In the genomic region with DNA sequence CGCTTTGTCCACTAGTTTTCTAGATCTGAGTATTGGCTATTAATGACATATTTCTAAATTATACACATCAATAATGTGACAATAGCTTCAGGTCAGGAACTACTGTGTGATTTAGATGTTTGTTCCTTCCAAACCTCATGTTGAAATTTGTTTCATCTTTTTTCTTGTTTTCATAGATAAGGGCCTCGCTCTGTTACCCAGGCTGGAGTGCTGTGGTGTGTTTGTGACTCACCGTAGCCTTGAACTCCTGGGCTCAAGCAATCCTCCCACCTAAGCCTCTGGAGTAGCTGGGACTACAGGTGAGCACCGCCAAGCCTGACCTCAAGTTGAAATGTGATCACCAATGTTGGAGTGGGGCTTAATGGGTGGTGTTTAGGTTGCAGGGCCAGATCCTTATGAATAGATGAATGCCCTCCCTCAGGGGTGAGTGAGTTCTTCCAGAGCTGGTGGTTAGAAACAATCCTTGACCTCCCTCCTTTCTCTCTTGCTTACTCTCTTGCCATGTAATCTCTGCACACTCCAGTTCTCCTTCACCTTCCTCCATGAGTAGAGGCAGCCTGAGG, we compare ENCODE assay signal across 1 cellular context.
TF ChIP-seq lines count a peak whose summit lies in the region.

No MANE protein-coding gene starts in this region.

TF ChIP-seq in K562, 482 proteins besides CTCF, POLR2A, EP300 and RAD21 (continued from another document and continues in another):
- TF ChIP-seq PKNOX1 (IDR thresholded peaks at IDR 0.05) (no peak), ZNF551 (CRISPR knock-in tag; IDR thresholded peaks at IDR 0.05) (no peak), ZNF140 (CRISPR knock-in tag; IDR thresholded peaks at IDR 0.05) (no peak), MCM5 (IDR thresholded peaks at IDR 0.05; ENCODE audit: low read depth) (no peak), ZNF707 (CRISPR knock-in tag; conservative IDR thresholded peaks at IDR 0.05) (no peak), HDGF (IDR thresholded peaks at IDR 0.05) (no peak), JUND (IDR thresholded peaks at IDR 0.05; ENCODE audit: borderline replicate concordance, low read depth, low read length) (peak; percentile 41; the same call in 1 of the 2 replicates), JUND (tag; IDR thresholded peaks at IDR 0.05; ENCODE audit: borderline replicate concordance, low read depth, low read length) (peak; percentile 59; the same call in 1 of the 3 replicates), MNT (conservative IDR thresholded peaks at IDR 0.05) (no peak), SMAD4 (CRISPR knock-in tag; conservative IDR thresholded peaks at IDR 0.05) (no peak), ZBTB1 (CRISPR knock-in tag; IDR thresholded peaks at IDR 0.05; ENCODE audit: borderline replicate concordance, low read depth) (no peak), MAFG (tag; conservative IDR thresholded peaks at IDR 0.05) (no peak), ZNF644 (tag; IDR thresholded peaks at IDR 0.05; ENCODE audit: low read depth) (no peak), XRCC5 (IDR thresholded peaks at IDR 0.05; ENCODE audit: low read depth, low read length) (no peak), TBL1XR1 (IDR thresholded peaks at IDR 0.05; ENCODE audit: low read length in 2 of 2) (no peak), CBX3 (IDR thresholded peaks at IDR 0.05; ENCODE audit: borderline replicate concordance in 1 of 2, low read length in 2 of 2) (peak in 1 of 2 experiments; percentile 54; a peak in 1 of 3 replicates), CTBP1 (IDR thresholded peaks at IDR 0.05; ENCODE audit: borderline replicate concordance) (0 out of 2 replicates have a peak, but pooled peaks have one; percentile 14), NR2F6 (CRISPR knock-in tag; IDR thresholded peaks at IDR 0.05) (no peak), HDAC6 (IDR thresholded peaks at IDR 0.05; ENCODE audit: low read depth, low read length) (no peak), ZBTB26 (CRISPR knock-in tag; IDR thresholded peaks at IDR 0.05) (no peak), STAT5B (CRISPR knock-in tag; IDR thresholded peaks at IDR 0.05) (no peak), FOSL1 (tag; conservative IDR thresholded peaks at IDR 0.05) (peak; percentile 56), STAG1 (CRISPR knock-in tag; IDR thresholded peaks at IDR 0.05; ENCODE audit: borderline replicate concordance) (no peak), L3MBTL2 (IDR thresholded peaks at IDR 0.05) (no peak), PHF8 (IDR thresholded peaks at IDR 0.05; ENCODE audit: borderline replicate concordance, low read length) (no peak), OTX1 (CRISPR knock-in tag; IDR thresholded peaks at IDR 0.05) (no peak), SMARCE1 (IDR thresholded peaks at IDR 0.05) (peak; percentile 74; the same call in 1 of the 2 replicates), XRCC3 (IDR thresholded peaks at IDR 0.05) (no peak), FOXA3 (CRISPR knock-in tag; conservative IDR thresholded peaks at IDR 0.05 in 1 of 2, IDR thresholded peaks at IDR 0.05 in 1 of 2) (no peak), KDM5B (IDR thresholded peaks at IDR 0.05; ENCODE audit: insufficient replicate concordance, low read depth, low read length) (no peak), SIRT6 (IDR thresholded peaks at IDR 0.05; ENCODE audit: low read depth, low read length) (no peak), KLF16 (IDR thresholded peaks at IDR 0.05) (no peak), SRSF9 (IDR thresholded peaks at IDR 0.05; ENCODE audit: borderline replicate concordance, low read depth, low read length) (no peak), ZNF263 (CRISPR knock-in tag; IDR thresholded peaks at IDR 0.05; ENCODE audit: borderline replicate concordance) (no peak)
- TF ChIP-seq, protein P1, sequence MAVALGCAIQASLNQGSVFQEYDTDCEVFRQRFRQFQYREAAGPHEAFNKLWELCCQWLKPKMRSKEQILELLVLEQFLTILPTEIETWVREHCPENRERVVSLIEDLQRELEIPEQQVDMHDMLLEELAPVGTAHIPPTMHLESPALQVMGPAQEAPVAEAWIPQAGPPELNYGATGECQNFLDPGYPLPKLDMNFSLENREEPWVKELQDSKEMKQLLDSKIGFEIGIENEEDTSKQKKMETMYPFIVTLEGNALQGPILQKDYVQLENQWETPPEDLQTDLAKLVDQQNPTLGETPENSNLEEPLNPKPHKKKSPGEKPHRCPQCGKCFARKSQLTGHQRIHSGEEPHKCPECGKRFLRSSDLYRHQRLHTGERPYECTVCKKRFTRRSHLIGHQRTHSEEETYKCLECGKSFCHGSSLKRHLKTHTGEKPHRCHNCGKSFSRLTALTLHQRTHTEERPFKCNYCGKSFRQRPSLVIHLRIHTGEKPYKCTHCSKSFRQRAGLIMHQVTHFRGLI (CRISPR knock-in tag; IDR thresholded peaks at IDR 0.05): no peak
- TF ChIP-seq, protein P2, sequence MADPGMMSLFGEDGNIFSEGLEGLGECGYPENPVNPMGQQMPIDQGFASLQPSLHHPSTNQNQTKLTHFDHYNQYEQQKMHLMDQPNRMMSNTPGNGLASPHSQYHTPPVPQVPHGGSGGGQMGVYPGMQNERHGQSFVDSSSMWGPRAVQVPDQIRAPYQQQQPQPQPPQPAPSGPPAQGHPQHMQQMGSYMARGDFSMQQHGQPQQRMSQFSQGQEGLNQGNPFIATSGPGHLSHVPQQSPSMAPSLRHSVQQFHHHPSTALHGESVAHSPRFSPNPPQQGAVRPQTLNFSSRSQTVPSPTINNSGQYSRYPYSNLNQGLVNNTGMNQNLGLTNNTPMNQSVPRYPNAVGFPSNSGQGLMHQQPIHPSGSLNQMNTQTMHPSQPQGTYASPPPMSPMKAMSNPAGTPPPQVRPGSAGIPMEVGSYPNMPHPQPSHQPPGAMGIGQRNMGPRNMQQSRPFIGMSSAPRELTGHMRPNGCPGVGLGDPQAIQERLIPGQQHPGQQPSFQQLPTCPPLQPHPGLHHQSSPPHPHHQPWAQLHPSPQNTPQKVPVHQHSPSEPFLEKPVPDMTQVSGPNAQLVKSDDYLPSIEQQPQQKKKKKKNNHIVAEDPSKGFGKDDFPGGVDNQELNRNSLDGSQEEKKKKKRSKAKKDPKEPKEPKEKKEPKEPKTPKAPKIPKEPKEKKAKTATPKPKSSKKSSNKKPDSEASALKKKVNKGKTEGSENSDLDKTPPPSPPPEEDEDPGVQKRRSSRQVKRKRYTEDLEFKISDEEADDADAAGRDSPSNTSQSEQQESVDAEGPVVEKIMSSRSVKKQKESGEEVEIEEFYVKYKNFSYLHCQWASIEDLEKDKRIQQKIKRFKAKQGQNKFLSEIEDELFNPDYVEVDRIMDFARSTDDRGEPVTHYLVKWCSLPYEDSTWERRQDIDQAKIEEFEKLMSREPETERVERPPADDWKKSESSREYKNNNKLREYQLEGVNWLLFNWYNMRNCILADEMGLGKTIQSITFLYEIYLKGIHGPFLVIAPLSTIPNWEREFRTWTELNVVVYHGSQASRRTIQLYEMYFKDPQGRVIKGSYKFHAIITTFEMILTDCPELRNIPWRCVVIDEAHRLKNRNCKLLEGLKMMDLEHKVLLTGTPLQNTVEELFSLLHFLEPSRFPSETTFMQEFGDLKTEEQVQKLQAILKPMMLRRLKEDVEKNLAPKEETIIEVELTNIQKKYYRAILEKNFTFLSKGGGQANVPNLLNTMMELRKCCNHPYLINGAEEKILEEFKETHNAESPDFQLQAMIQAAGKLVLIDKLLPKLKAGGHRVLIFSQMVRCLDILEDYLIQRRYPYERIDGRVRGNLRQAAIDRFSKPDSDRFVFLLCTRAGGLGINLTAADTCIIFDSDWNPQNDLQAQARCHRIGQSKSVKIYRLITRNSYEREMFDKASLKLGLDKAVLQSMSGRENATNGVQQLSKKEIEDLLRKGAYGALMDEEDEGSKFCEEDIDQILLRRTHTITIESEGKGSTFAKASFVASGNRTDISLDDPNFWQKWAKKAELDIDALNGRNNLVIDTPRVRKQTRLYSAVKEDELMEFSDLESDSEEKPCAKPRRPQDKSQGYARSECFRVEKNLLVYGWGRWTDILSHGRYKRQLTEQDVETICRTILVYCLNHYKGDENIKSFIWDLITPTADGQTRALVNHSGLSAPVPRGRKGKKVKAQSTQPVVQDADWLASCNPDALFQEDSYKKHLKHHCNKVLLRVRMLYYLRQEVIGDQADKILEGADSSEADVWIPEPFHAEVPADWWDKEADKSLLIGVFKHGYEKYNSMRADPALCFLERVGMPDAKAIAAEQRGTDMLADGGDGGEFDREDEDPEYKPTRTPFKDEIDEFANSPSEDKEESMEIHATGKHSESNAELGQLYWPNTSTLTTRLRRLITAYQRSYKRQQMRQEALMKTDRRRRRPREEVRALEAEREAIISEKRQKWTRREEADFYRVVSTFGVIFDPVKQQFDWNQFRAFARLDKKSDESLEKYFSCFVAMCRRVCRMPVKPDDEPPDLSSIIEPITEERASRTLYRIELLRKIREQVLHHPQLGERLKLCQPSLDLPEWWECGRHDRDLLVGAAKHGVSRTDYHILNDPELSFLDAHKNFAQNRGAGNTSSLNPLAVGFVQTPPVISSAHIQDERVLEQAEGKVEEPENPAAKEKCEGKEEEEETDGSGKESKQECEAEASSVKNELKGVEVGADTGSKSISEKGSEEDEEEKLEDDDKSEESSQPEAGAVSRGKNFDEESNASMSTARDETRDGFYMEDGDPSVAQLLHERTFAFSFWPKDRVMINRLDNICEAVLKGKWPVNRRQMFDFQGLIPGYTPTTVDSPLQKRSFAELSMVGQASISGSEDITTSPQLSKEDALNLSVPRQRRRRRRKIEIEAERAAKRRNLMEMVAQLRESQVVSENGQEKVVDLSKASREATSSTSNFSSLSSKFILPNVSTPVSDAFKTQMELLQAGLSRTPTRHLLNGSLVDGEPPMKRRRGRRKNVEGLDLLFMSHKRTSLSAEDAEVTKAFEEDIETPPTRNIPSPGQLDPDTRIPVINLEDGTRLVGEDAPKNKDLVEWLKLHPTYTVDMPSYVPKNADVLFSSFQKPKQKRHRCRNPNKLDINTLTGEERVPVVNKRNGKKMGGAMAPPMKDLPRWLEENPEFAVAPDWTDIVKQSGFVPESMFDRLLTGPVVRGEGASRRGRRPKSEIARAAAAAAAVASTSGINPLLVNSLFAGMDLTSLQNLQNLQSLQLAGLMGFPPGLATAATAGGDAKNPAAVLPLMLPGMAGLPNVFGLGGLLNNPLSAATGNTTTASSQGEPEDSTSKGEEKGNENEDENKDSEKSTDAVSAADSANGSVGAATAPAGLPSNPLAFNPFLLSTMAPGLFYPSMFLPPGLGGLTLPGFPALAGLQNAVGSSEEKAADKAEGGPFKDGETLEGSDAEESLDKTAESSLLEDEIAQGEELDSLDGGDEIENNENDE (IDR thresholded peaks at IDR 0.05; ENCODE audit: low read depth, low read length): no peak
- TF ChIP-seq, protein P3, sequence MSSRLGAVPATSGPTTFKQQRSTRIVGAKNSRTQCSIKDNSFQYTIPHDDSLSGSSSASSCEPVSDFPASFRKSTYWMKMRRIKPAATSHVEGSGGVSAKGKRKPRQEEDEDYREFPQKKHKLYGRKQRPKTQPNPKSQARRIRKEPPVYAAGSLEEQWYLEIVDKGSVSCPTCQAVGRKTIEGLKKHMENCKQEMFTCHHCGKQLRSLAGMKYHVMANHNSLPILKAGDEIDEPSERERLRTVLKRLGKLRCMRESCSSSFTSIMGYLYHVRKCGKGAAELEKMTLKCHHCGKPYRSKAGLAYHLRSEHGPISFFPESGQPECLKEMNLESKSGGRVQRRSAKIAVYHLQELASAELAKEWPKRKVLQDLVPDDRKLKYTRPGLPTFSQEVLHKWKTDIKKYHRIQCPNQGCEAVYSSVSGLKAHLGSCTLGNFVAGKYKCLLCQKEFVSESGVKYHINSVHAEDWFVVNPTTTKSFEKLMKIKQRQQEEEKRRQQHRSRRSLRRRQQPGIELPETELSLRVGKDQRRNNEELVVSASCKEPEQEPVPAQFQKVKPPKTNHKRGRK (tag; IDR thresholded peaks at IDR 0.05): no peak
- TF ChIP-seq, protein P4, sequence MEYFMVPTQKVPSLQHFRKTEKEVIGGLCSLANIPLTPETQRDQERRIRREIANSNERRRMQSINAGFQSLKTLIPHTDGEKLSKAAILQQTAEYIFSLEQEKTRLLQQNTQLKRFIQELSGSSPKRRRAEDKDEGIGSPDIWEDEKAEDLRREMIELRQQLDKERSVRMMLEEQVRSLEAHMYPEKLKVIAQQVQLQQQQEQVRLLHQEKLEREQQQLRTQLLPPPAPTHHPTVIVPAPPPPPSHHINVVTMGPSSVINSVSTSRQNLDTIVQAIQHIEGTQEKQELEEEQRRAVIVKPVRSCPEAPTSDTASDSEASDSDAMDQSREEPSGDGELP (CRISPR knock-in tag; IDR thresholded peaks at IDR 0.05; ENCODE audit: borderline replicate concordance): peak; percentile 45; the same call in 1 of the 2 replicates
- TF ChIP-seq, protein P5, sequence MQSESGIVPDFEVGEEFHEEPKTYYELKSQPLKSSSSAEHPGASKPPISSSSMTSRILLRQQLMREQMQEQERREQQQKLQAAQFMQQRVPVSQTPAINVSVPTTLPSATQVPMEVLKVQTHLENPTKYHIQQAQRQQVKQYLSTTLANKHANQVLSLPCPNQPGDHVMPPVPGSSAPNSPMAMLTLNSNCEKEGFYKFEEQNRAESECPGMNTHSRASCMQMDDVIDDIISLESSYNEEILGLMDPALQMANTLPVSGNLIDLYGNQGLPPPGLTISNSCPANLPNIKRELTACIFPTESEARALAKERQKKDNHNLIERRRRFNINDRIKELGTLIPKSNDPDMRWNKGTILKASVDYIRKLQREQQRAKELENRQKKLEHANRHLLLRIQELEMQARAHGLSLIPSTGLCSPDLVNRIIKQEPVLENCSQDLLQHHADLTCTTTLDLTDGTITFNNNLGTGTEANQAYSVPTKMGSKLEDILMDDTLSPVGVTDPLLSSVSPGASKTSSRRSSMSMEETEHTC (IDR thresholded peaks at IDR 0.05): no peak
